In the genomic region with DNA sequence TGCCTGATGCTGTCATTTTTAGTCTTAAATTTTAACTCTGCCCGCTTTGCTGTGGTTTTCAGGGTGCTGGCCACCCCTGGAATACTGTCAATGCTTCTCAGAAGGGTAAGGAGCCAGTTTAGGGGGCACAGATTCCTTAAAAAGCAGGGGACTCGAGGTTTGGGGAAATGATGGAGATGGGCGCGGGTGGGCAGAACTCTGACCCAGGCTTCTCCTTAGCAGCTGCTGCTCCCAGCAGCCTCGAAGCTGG, we compare ENCODE assay signal across 1 cellular context.
TF ChIP-seq lines count a peak whose summit lies in the region.

No MANE protein-coding gene starts in this region.

TF ChIP-seq in SK-N-SH treated with all-trans-retinoic acid at 6 μM for 48 hours, 23 proteins besides CTCF, POLR2A, EP300 and RAD21 (continued from another document):
- TF ChIP-seq, protein P1, sequence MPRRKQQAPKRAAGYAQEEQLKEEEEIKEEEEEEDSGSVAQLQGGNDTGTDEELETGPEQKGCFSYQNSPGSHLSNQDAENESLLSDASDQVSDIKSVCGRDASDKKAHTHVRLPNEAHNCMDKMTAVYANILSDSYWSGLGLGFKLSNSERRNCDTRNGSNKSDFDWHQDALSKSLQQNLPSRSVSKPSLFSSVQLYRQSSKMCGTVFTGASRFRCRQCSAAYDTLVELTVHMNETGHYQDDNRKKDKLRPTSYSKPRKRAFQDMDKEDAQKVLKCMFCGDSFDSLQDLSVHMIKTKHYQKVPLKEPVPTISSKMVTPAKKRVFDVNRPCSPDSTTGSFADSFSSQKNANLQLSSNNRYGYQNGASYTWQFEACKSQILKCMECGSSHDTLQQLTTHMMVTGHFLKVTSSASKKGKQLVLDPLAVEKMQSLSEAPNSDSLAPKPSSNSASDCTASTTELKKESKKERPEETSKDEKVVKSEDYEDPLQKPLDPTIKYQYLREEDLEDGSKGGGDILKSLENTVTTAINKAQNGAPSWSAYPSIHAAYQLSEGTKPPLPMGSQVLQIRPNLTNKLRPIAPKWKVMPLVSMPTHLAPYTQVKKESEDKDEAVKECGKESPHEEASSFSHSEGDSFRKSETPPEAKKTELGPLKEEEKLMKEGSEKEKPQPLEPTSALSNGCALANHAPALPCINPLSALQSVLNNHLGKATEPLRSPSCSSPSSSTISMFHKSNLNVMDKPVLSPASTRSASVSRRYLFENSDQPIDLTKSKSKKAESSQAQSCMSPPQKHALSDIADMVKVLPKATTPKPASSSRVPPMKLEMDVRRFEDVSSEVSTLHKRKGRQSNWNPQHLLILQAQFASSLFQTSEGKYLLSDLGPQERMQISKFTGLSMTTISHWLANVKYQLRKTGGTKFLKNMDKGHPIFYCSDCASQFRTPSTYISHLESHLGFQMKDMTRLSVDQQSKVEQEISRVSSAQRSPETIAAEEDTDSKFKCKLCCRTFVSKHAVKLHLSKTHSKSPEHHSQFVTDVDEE (CRISPR knock-in tag; IDR thresholded peaks at IDR 0.05): no peak
- no peak for TF ChIP-seq RARB (CRISPR knock-in tag; IDR thresholded peaks at IDR 0.05)
- TF ChIP-seq ZFP3 (CRISPR knock-in tag; IDR thresholded peaks at IDR 0.05): no peak
- TF ChIP-seq ARNTL (CRISPR knock-in tag; IDR thresholded peaks at IDR 0.05; ENCODE audit: borderline replicate concordance, low read depth): no peak
- TF ChIP-seq, protein P2, sequence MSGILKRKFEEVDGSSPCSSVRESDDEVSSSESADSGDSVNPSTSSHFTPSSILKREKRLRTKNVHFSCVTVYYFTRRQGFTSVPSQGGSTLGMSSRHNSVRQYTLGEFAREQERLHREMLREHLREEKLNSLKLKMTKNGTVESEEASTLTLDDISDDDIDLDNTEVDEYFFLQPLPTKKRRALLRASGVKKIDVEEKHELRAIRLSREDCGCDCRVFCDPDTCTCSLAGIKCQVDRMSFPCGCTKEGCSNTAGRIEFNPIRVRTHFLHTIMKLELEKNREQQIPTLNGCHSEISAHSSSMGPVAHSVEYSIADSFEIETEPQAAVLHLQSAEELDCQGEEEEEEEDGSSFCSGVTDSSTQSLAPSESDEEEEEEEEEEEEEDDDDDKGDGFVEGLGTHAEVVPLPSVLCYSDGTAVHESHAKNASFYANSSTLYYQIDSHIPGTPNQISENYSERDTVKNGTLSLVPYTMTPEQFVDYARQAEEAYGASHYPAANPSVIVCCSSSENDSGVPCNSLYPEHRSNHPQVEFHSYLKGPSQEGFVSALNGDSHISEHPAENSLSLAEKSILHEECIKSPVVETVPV (CRISPR knock-in tag; IDR thresholded peaks at IDR 0.05): no peak
- no peak for TF ChIP-seq BACH2 (CRISPR knock-in tag; IDR thresholded peaks at IDR 0.05; ENCODE audit: borderline replicate concordance)
- TF ChIP-seq PPARA (CRISPR knock-in tag; IDR thresholded peaks at IDR 0.05; ENCODE audit: borderline replicate concordance): no peak
- TF ChIP-seq, protein P3, sequence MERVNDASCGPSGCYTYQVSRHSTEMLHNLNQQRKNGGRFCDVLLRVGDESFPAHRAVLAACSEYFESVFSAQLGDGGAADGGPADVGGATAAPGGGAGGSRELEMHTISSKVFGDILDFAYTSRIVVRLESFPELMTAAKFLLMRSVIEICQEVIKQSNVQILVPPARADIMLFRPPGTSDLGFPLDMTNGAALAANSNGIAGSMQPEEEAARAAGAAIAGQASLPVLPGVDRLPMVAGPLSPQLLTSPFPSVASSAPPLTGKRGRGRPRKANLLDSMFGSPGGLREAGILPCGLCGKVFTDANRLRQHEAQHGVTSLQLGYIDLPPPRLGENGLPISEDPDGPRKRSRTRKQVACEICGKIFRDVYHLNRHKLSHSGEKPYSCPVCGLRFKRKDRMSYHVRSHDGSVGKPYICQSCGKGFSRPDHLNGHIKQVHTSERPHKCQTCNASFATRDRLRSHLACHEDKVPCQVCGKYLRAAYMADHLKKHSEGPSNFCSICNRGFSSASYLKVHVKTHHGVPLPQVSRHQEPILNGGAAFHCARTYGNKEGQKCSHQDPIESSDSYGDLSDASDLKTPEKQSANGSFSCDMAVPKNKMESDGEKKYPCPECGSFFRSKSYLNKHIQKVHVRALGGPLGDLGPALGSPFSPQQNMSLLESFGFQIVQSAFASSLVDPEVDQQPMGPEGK (CRISPR knock-in tag; IDR thresholded peaks at IDR 0.05; ENCODE audit: borderline replicate concordance): no peak
TF ChIP-seq in SK-N-SH treated with all-trans-retinoic acid at 6 μM for 48 hours: peak in this region for 0.
